ENCODE assay signal across 25 cellular contexts in genomic region chr11:101509911-101510310, GRCh38.
"Had no signal": no experiment of that assay in that cellular context is flagged by ENCODE, and none has a peak within 500 bp of the region (broad histone marks: within the 10 kb centered on the region; RNA-seq: fewer than 3 reads in every experiment).

No MANE protein-coding gene starts in this region.

- H3K36me3 Mint-ChIP-seq: mesothelial cell of epicardium; naive thymus-derived CD4-positive, alpha-beta T cell; neural progenitor cell had no signal

- H3K4me3 Mint-ChIP-seq: mesothelial cell of epicardium; naive thymus-derived CD4-positive, alpha-beta T cell; nephron; neural progenitor cell; stimulated activated naive CD8-positive, alpha-beta T cell treated with anti-CD3 and anti-CD28 coated beads, Interleukin-15, amount 100 ng/mL, for 72 hours had no signal

- H3K27ac Mint-ChIP-seq: mesothelial cell of epicardium; naive thymus-derived CD4-positive, alpha-beta T cell; nephron; neural progenitor cell; progenitor cell of endocrine pancreas; stimulated activated naive CD8-positive, alpha-beta T cell treated with anti-CD3 and anti-CD28 coated beads, Interleukin-15, amount 100 ng/mL, for 72 hours had no signal

- H3K27ac ChIP-seq: gastrocnemius medialis, left lung, neural progenitor cell, parathyroid adenoma, right lobe of liver, suprapubic skin, vagina had no signal

- H3K9me3 Mint-ChIP-seq: neural progenitor cell had no signal

- H3K4me1 Mint-ChIP-seq: naive thymus-derived CD4-positive, alpha-beta T cell; nephron; neural progenitor cell; stimulated activated naive CD8-positive, alpha-beta T cell treated with anti-CD3 and anti-CD28 coated beads, Interleukin-15, amount 100 ng/mL, for 72 hours had no signal

- ATAC-seq: gastrocnemius medialis; left lung; naive thymus-derived CD4-positive, alpha-beta T cell; right lobe of liver; stimulated activated naive CD8-positive, alpha-beta T cell treated with anti-CD3 and anti-CD28 coated beads, Interleukin-15, amount 100 ng/mL, for 72 hours had no signal

- H3K27me3 ChIP-seq: gastrocnemius medialis, left lung, neural progenitor cell, right lobe of liver, suprapubic skin, vagina had no signal

- DNase-seq: cortex of kidney; effector CD4-positive, alpha-beta T cell; foreskin fibroblast; gastrocnemius medialis; head of caudate nucleus; kidney; left lung; mesenchymal stem cell; naive thymus-derived CD4-positive, alpha-beta T cell; right lobe of liver; stimulated activated CD4-positive, alpha-beta T cell treated with anti-CD3 and anti-CD28 coated beads, Interleukin-12 subunit alpha, Interleukin-12 subunit beta, amount 100 ng/mL, for 4 hours; stimulated activated CD4-positive, alpha-beta T cell treated with anti-CD3 and anti-CD28 coated beads, Interleukin-1b, Interleukin-23, amount 100 ng/mL, for 48 hours; stimulated activated CD4-positive, alpha-beta T cell treated with anti-CD3 and anti-CD28 coated beads, Interleukin-4, amount 100 ng/mL, for 1 hour; stimulated activated CD8-positive, alpha-beta memory T cell treated with anti-CD3 and anti-CD28 coated beads, Interleukin-4, amount 100 ng/mL, for 48 hours; stimulated activated naive CD4-positive, alpha-beta T cell; stimulated activated naive CD8-positive, alpha-beta T cell treated with anti-CD3 and anti-CD28 coated beads, Interleukin-15, amount 100 ng/mL, for 72 hours; trophoblast cell had no signal

- H3K4me1 ChIP-seq: gastrocnemius medialis, left lung, neural progenitor cell, parathyroid adenoma, right lobe of liver, suprapubic skin, vagina had no signal

- H3K4me2 ChIP-seq: neural progenitor cell, smooth muscle cell had no signal

- H3K36me3 ChIP-seq: gastrocnemius medialis, left lung, neural progenitor cell, right lobe of liver, suprapubic skin, vagina had no signal

- H3K9ac ChIP-seq: neural progenitor cell, parathyroid adenoma had no signal

- H3K4me3 ChIP-seq: gastrocnemius medialis, left lung, neural progenitor cell, right lobe of liver, smooth muscle cell, suprapubic skin, vagina had no signal

- H3K79me2 ChIP-seq: parathyroid adenoma had no signal

- H3K27me3 Mint-ChIP-seq: progenitor cell of endocrine pancreas; stimulated activated naive CD8-positive, alpha-beta T cell treated with anti-CD3 and anti-CD28 coated beads, Interleukin-15, amount 100 ng/mL, for 72 hours had no signal

- H3K9me3 ChIP-seq: gastrocnemius medialis, left lung, right lobe of liver, suprapubic skin, vagina had no signal

- H2AFZ ChIP-seq: neural progenitor cell, parathyroid adenoma had no signal
